ENCODE assay signal across 2 cellular contexts in the genomic region with DNA sequence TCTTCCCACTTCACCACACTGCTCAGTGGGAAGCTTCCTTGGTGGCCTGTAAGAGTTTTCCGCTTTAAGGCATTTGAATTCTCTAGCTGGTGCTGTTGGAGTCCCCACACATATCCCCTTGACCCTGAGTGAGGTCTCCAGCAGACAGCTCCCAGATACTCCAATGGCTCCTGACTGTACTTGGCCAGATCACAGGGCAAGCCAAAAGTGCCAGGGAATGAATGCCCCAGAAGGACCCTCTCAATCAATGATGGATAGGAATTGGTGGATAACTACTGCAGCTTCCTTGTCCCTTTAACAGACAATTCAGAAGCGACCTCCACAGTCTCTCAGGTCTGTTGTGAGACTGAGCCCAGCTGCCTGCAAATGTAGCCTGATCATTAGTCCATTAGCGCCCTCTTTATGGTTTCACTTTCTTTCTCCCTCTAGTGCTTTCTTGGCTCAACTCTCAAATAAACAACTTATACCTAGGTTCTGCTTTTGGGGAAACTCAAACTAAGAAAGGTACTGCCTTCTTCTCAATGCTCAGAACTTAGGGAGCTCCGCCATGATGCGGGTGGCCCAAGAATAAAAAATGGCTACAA.
TF ChIP-seq lines count a peak whose summit lies in the region.

No MANE protein-coding gene starts in this region.

TF ChIP-seq in GM23338, 12 proteins besides CTCF, POLR2A, EP300 and RAD21 (continued from another document):
- TF ChIP-seq, protein P1, sequence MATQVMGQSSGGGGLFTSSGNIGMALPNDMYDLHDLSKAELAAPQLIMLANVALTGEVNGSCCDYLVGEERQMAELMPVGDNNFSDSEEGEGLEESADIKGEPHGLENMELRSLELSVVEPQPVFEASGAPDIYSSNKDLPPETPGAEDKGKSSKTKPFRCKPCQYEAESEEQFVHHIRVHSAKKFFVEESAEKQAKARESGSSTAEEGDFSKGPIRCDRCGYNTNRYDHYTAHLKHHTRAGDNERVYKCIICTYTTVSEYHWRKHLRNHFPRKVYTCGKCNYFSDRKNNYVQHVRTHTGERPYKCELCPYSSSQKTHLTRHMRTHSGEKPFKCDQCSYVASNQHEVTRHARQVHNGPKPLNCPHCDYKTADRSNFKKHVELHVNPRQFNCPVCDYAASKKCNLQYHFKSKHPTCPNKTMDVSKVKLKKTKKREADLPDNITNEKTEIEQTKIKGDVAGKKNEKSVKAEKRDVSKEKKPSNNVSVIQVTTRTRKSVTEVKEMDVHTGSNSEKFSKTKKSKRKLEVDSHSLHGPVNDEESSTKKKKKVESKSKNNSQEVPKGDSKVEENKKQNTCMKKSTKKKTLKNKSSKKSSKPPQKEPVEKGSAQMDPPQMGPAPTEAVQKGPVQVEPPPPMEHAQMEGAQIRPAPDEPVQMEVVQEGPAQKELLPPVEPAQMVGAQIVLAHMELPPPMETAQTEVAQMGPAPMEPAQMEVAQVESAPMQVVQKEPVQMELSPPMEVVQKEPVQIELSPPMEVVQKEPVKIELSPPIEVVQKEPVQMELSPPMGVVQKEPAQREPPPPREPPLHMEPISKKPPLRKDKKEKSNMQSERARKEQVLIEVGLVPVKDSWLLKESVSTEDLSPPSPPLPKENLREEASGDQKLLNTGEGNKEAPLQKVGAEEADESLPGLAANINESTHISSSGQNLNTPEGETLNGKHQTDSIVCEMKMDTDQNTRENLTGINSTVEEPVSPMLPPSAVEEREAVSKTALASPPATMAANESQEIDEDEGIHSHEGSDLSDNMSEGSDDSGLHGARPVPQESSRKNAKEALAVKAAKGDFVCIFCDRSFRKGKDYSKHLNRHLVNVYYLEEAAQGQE (IDR thresholded peaks at IDR 0.05; ENCODE audit: unreplicated experiment): no peak
- TF ChIP-seq, protein P2, sequence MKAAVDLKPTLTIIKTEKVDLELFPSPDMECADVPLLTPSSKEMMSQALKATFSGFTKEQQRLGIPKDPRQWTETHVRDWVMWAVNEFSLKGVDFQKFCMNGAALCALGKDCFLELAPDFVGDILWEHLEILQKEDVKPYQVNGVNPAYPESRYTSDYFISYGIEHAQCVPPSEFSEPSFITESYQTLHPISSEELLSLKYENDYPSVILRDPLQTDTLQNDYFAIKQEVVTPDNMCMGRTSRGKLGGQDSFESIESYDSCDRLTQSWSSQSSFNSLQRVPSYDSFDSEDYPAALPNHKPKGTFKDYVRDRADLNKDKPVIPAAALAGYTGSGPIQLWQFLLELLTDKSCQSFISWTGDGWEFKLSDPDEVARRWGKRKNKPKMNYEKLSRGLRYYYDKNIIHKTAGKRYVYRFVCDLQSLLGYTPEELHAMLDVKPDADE (IDR thresholded peaks at IDR 0.05): no peak
- no peak for TF ChIP-seq ZNF331 (CRISPR knock-in tag; IDR thresholded peaks at IDR 0.05; ENCODE audit: low read depth)
- no peak for TF ChIP-seq ZNF114 (CRISPR knock-in tag; IDR thresholded peaks at IDR 0.05)
- no peak for TF ChIP-seq JUNB (IDR thresholded peaks at IDR 0.05; ENCODE audit: unreplicated experiment)
- TF ChIP-seq POLR2AphosphoS5 (IDR thresholded peaks at IDR 0.05; ENCODE audit: low read depth): no peak
- no peak for TF ChIP-seq EZH2phosphoT487 (IDR thresholded peaks at IDR 0.05; ENCODE audit: unreplicated experiment)
- TF ChIP-seq, protein P3, sequence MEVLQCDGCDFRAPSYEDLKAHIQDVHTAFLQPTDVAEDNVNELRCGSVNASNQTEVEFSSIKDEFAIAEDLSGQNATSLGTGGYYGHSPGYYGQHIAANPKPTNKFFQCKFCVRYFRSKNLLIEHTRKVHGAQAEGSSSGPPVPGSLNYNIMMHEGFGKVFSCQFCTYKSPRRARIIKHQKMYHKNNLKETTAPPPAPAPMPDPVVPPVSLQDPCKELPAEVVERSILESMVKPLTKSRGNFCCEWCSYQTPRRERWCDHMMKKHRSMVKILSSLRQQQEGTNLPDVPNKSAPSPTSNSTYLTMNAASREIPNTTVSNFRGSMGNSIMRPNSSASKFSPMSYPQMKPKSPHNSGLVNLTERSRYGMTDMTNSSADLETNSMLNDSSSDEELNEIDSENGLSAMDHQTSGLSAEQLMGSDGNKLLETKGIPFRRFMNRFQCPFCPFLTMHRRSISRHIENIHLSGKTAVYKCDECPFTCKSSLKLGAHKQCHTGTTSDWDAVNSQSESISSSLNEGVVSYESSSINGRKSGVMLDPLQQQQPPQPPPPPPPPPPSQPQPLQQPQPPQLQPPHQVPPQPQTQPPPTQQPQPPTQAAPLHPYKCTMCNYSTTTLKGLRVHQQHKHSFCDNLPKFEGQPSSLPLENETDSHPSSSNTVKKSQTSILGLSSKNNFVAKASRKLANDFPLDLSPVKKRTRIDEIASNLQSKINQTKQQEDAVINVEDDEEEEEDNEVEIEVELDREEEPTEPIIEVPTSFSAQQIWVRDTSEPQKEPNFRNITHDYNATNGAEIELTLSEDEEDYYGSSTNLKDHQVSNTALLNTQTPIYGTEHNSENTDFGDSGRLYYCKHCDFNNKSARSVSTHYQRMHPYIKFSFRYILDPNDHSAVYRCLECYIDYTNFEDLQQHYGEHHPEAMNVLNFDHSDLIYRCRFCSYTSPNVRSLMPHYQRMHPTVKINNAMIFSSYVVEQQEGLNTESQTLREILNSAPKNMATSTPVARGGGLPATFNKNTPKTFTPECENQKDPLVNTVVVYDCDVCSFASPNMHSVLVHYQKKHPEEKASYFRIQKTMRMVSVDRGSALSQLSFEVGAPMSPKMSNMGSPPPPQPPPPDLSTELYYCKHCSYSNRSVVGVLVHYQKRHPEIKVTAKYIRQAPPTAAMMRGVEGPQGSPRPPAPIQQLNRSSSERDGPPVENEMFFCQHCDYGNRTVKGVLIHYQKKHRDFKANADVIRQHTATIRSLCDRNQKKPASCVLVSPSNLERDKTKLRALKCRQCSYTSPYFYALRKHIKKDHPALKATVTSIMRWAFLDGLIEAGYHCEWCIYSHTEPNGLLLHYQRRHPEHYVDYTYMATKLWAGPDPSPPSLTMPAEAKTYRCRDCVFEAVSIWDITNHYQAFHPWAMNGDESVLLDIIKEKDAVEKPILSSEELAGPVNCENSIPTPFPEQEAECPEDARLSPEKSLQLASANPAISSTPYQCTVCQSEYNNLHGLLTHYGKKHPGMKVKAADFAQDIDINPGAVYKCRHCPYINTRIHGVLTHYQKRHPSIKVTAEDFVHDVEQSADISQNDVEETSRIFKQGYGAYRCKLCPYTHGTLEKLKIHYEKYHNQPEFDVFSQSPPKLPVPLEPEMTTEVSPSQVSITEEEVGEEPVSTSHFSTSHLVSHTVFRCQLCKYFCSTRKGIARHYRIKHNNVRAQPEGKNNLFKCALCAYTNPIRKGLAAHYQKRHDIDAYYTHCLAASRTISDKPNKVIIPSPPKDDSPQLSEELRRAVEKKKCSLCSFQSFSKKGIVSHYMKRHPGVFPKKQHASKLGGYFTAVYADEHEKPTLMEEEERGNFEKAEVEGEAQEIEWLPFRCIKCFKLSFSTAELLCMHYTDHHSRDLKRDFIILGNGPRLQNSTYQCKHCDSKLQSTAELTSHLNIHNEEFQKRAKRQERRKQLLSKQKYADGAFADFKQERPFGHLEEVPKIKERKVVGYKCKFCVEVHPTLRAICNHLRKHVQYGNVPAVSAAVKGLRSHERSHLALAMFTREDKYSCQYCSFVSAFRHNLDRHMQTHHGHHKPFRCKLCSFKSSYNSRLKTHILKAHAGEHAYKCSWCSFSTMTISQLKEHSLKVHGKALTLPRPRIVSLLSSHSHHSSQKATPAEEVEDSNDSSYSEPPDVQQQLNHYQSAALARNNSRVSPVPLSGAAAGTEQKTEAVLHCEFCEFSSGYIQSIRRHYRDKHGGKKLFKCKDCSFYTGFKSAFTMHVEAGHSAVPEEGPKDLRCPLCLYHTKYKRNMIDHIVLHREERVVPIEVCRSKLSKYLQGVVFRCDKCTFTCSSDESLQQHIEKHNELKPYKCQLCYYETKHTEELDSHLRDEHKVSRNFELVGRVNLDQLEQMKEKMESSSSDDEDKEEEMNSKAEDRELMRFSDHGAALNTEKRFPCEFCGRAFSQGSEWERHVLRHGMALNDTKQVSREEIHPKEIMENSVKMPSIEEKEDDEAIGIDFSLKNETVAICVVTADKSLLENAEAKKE (CRISPR knock-in tag; IDR thresholded peaks at IDR 0.05): no peak

TF ChIP-seq in IMR-90, 13 proteins besides CTCF, POLR2A, EP300 and RAD21 (continued from another document):
- TF ChIP-seq RCOR1 (IDR thresholded peaks at IDR 0.05; ENCODE audit: insufficient replicate concordance, low read length) (no peak), MXI1 (IDR thresholded peaks at IDR 0.05; ENCODE audit: borderline replicate concordance, low read depth, low read length) (no peak), RFX5 (IDR thresholded peaks at IDR 0.05; ENCODE audit: low read depth, low read length) (no peak), NFE2L2 (IDR thresholded peaks at IDR 0.05; ENCODE audit: low read depth, low read length) (no peak)
